22 cellular contexts compared by ENCODE assay signal in genomic region chr22:43910178-43910695, GRCh38. TPM values are rescaled to one million over a fixed set of nuclear protein-coding genes. Genes with fewer than 3 reads are reported as not detected.
DNase-seq lines count a peak whose midpoint lies in the region; ATAC-seq and TF ChIP-seq lines count a peak whose summit lies in the region.
"Had no signal": no experiment of that assay in that cellular context is flagged by ENCODE, and none has a peak within 500 bp of the region (broad histone marks: within the 10 kb centered on the region; RNA-seq: fewer than 3 reads in every experiment).

No MANE protein-coding gene starts in this region.

- intact Hi-C loops in IMR-90 (cut with micrococcal nuclease) (no loop called here), psoas muscle (cut with DNase I) (no loop called here)

- TF ChIP-seq RAD21 in IMR-90 (IDR thresholded peaks at IDR 0.05; ENCODE audit: low read length) = no peak

- H4K5ac ChIP-seq in IMR-90 (ENCODE audit: low read depth, low read length) = no peak overlapping the region

- DNase-seq in NCI-H2107 treated with DMSO at 0.1 percent for 48 hours (lab: John Stamatoyannopoulos, UW; ENCODE audit: unreplicated experiment) (peak; percentile 11), NCI-H2107 (lab: John Stamatoyannopoulos, UW) (no peak), IMR-90 (no peak), SW480 (ENCODE audit: low spot score) (peak; percentile 41), neuronal stem cell (ENCODE audit: low spot score) (no peak), psoas muscle (no peak), cortex of kidney (lab: John Stamatoyannopoulos, UW) (no peak)
- no peak for DNase-seq in activated CD4-positive, alpha-beta T cell treated with anti-CD3 and anti-CD28 coated beads for 48 hours
- DNase-seq: 8988T; CD4-positive, alpha-beta memory T cell; GDM1; NCI-H1048; NCI-H146; NCI-H446; NCI-H69; OCI-M1 had no signal

- H2BK120ac ChIP-seq in IMR-90 (ENCODE audit: low read depth, low read length) (no peak overlapping the region), neuronal stem cell (ENCODE audit: low read depth, low read length) (no peak overlapping the region)

- no peak overlapping the region for H3K23ac ChIP-seq in IMR-90 (ENCODE audit: low read depth, low read length)
- no peak overlapping the region for H3K23ac ChIP-seq in neuronal stem cell (ENCODE audit: low read depth, low read length, poor library complexity)

- H2BK15ac ChIP-seq in IMR-90 (ENCODE audit: low read depth, low read length) (no peak overlapping the region), neuronal stem cell (ENCODE audit: low read length) (peak overlapping the region; percentile 47)

- POLR2A ChIA-PET in IMR-90 (lab: Charles Lee; ENCODE audit: unreplicated experiment) = no interaction called here

- no peak overlapping the region for H3K4me2 ChIP-seq in IMR-90 (ENCODE audit: low read depth, low read length)
- no peak overlapping the region for H3K4me2 ChIP-seq in neuronal stem cell (ENCODE audit: insufficient read depth, low read length, poor library complexity, severe bottlenecking)
- H3K4me2 ChIP-seq: GM23338, KMS-11 had no signal

- H3K4ac ChIP-seq in IMR-90 (ENCODE audit: low read depth, low read length) (no peak overlapping the region), neuronal stem cell (ENCODE audit: low read length) (no peak overlapping the region)

- H3K9me3 ChIP-seq in IMR-90 (ENCODE audit: control insufficient read depth, insufficient read depth, low read length) = no peaks in the 10 kb centered on the region
- no peaks in the 10 kb centered on the region for H3K9me3 ChIP-seq in neuronal stem cell (replicated peaks in 1 of 2; ENCODE audit: control insufficient read depth in 2 of 2, insufficient read depth in 1 of 2, low read depth in 1 of 2, low read length in 2 of 2)
- no peaks in the 10 kb centered on the region for H3K9me3 ChIP-seq in psoas muscle

- H2AFZ ChIP-seq in IMR-90 (replicated peaks; ENCODE audit: low read length, poor library complexity) (peak overlapping the region; percentile 23), neuronal stem cell (ENCODE audit: low read length) (no peak overlapping the region)
- H2AFZ ChIP-seq: GM23338 had no signal

- no peaks in the 10 kb centered on the region for H3K36me3 ChIP-seq in IMR-90 (ENCODE audit: control insufficient read depth, insufficient read depth, low read length)
- H3K36me3 ChIP-seq in neuronal stem cell (replicated peaks in 1 of 2; ENCODE audit: control insufficient read depth in 2 of 2, insufficient read depth in 2 of 2, low read length in 2 of 2) = no peaks in the 10 kb centered on the region
- no peaks in the 10 kb centered on the region for H3K36me3 ChIP-seq in psoas muscle (ENCODE audit: insufficient read depth in 1 of 2, low read depth in 1 of 2)

- no peak overlapping the region for H2BK12ac ChIP-seq in neuronal stem cell (ENCODE audit: low read length)

- H2AK5ac ChIP-seq in IMR-90 (ENCODE audit: low read depth, low read length) = peak overlapping the region; percentile 45; the same call in 1 of the 2 replicates
- peak overlapping the region; percentile 30 for H2AK5ac ChIP-seq in neuronal stem cell (ENCODE audit: low read depth, low read length)

- H3K4me1 ChIP-seq in IMR-90 (ENCODE audit: control insufficient read depth, insufficient read depth, low read length) (peaks cover 2% of the 10 kb centered on the region; the same call in 1 of the 2 replicates), neuronal stem cell (ENCODE audit: control insufficient read depth in 2 of 2, insufficient read depth in 1 of 2, low read depth in 1 of 2, low read length in 2 of 2) (peaks cover 0 to 3% of the 10 kb centered on the region in 2 donors), psoas muscle (no peaks in the 10 kb centered on the region)

- H3K18ac ChIP-seq in IMR-90 (ENCODE audit: low read depth, low read length) (no peak overlapping the region), neuronal stem cell (ENCODE audit: low read length) (peak overlapping the region; percentile 53)

- no peaks in the 10 kb centered on the region; the same call in 1 of the 2 replicates for H3K9me1 ChIP-seq in IMR-90 (ENCODE audit: insufficient read depth, low read length)

- peaks cover 21% of the 10 kb centered on the region for H3K27me3 ChIP-seq in IMR-90 (ENCODE audit: control insufficient read depth, insufficient read depth, low read length)
- H3K27me3 ChIP-seq in neuronal stem cell (ENCODE audit: control insufficient read depth in 3 of 3, insufficient read depth in 3 of 3, low read depth in 1 of 3, low read length in 3 of 3) = peaks cover 0 to 31% (median 0%) of the 10 kb centered on the region in 3 experiments
- H3K27me3 ChIP-seq in psoas muscle (ENCODE audit: insufficient read depth in 3 of 3, low read length in 2 of 3) = peaks cover 0 to 43% (median 2%) of the 10 kb centered on the region in 3 donors

- no peak overlapping the region for H4K8ac ChIP-seq in IMR-90 (ENCODE audit: low read depth in 2 of 2, low read length in 2 of 2)
- H4K8ac ChIP-seq in neuronal stem cell (ENCODE audit: low read depth, low read length) = no peak overlapping the region

- H2BK5ac ChIP-seq in IMR-90 (ENCODE audit: low read depth, low read length, poor library complexity, severe bottlenecking) = no peak overlapping the region
- H2BK5ac ChIP-seq in neuronal stem cell (ENCODE audit: low read length) = no peak overlapping the region

- H3K14ac ChIP-seq in IMR-90 (replicated peaks; ENCODE audit: low read depth, low read length) (no peak overlapping the region), neuronal stem cell (ENCODE audit: low read length) (no peak overlapping the region)

- TF ChIP-seq CTCF in IMR-90 (conservative IDR thresholded peaks at IDR 0.05; ENCODE audit: low read depth, low read length) (no peak), psoas muscle (IDR thresholded peaks at IDR 0.05) (no peak)

- no peak overlapping the region for H3K9ac ChIP-seq in IMR-90 (ENCODE audit: low read depth, low read length)
- H3K9ac ChIP-seq in neuronal stem cell (ENCODE audit: low read depth, low read length, poor library complexity) = no peak overlapping the region
- H3K9ac ChIP-seq: KMS-11 had no signal

- H3K79me1 ChIP-seq in IMR-90 (ENCODE audit: low read depth in 1 of 2, low read length in 2 of 2) (no peaks in the 10 kb centered on the region), neuronal stem cell (ENCODE audit: low read depth, low read length) (no peaks in the 10 kb centered on the region)

- H3K27ac ChIP-seq in IMR-90 (ENCODE audit: insufficient read depth, low read length) = no peak overlapping the region
- H3K27ac ChIP-seq in neuronal stem cell (replicated peaks; ENCODE audit: low read length) = no peak overlapping the region
- H3K27ac ChIP-seq in psoas muscle = no peak overlapping the region
- H3K27ac ChIP-seq: KMS-11 had no signal

- H4K91ac ChIP-seq in IMR-90 (ENCODE audit: insufficient read depth, low read depth, low read length) = no peak overlapping the region
- H4K91ac ChIP-seq in neuronal stem cell (ENCODE audit: low read depth, low read length, poor library complexity) = no peak overlapping the region

- 47% methylated on average over 6 of the region's 6 CpGs; no CpG with 5 or more reads in 1 of the 2 experiments for WGBS in IMR-90 (ENCODE audit: extremely low coverage in 2 of 2, insufficient read length in 1 of 2), 2 experiments
- no CpG with 5 or more reads among the region's 6 CpGs for WGBS in neuronal stem cell (ENCODE audit: extremely low coverage in 2 of 2, insufficient read length in 2 of 2, insufficient replicate concordance in 1 of 2), 2 donors
- 51 to 58% (median 57%) methylated on average over 4 to 6 of the region's 6 CpGs for WGBS in psoas muscle, 3 donors

- no TSS peak for BruUV-seq in IMR-90 (replicated peaks; lab: Mats Ljungman, UMichigan)

- no peak overlapping the region for H2AK9ac ChIP-seq in IMR-90 (replicated peaks; ENCODE audit: low read depth, low read length, poor library complexity)

- dilution Hi-C loops in IMR-90 (cut with HindIII; ENCODE audit: low sequenced_read_pairs, unreplicated experiment) = no loop called here

- no peak overlapping the region for H2BK20ac ChIP-seq in IMR-90 (ENCODE audit: low read depth, low read length)

- in situ Hi-C loops in IMR-90 (cut with MboI; ENCODE audit: low sequenced_read_pairs) = no loop called here

- TF ChIP-seq POLR2A in IMR-90 (IDR thresholded peaks at IDR 0.05; ENCODE audit: low read depth, low read length) = no peak

- H3K4me3 ChIP-seq in IMR-90 (ENCODE audit: insufficient read depth, low read depth, low read length) (no peak overlapping the region), neuronal stem cell (ENCODE audit: low read length in 2 of 2) (no peak overlapping the region), psoas muscle (no peak overlapping the region)
- H3K4me3 ChIP-seq: GM12878, GM23338 had no signal

- ATAC-seq in IMR-90 (ENCODE audit: low read depth) (no peak), psoas muscle (no peak)
- ATAC-seq: GM12878, GM23338 had no signal

- H3K56ac ChIP-seq in IMR-90 (ENCODE audit: extremely low read depth, insufficient read depth, low read length) = no peak overlapping the region

- CTCF ChIA-PET in IMR-90 (lab: Yijun Ruan, JAX) = no interaction called here

- no peaks in the 10 kb centered on the region for H4K20me1 ChIP-seq in IMR-90 (ENCODE audit: insufficient read depth, low read length)

RNA-seq across cellular contexts. Expression of gene PNPLA3, which starts 13.4 kb away (rescaled TPM):
- total RNA-seq in IMR-90 (2012; rRNA removed) = 3.3 and 3.6 TPM in 2 replicates
- polyA plus RNA-seq in IMR-90 (2012; rRNA removed) = 7.5 and 8.4 TPM in 2 replicates
- polyA plus RNA-seq in IMR-90 (2012; cell fraction: cytosol; rRNA removed) = 3.1 and 4.0 TPM in 2 replicates
- 25.4 and 30.2 TPM in 2 replicates for polyA plus RNA-seq in IMR-90 (2012; cell fraction: nucleus; rRNA removed; ENCODE audit: low replicate concordance)
- 11.0 TPM for polyA plus RNA-seq in neuronal stem cell (2013, experiment 1 of 2)
- 11.6 TPM for polyA plus RNA-seq in neuronal stem cell (2013, experiment 2 of 2)
- 1 to 10 TPM in 1 of 4 donors, under 1 TPM in 3; 0.32 to 3.3 (median 0.66) TPM for total RNA-seq in psoas muscle
- polyA plus RNA-seq in psoas muscle = under 1 TPM in 2 of 3 donors, not detected in 1; 0.29 to 0.83 TPM
- total RNA-seq: CD4-positive, alpha-beta memory T cell; GM12878 had no signal
- polyA plus RNA-seq: CD4-positive, alpha-beta memory T cell had no signal

RNA-seq across cellular contexts. Expression of gene PNPLA5, which starts 18.4 kb away (rescaled TPM):
- 0.18 TPM in 1 of 2 replicates, not detected in the other for total RNA-seq in IMR-90 (2012; rRNA removed)
- 0.13 and 0.44 TPM in 2 replicates for polyA plus RNA-seq in IMR-90 (2012; rRNA removed)
- polyA plus RNA-seq in IMR-90 (2012; cell fraction: cytosol; rRNA removed) = 0.29 and 0.50 TPM in 2 replicates
- 0.65 TPM in 2 replicates for polyA plus RNA-seq in IMR-90 (2012; cell fraction: nucleus; rRNA removed; ENCODE audit: low replicate concordance)
- polyA plus RNA-seq in neuronal stem cell (2013, experiment 1 of 2) = not detected
- polyA plus RNA-seq in neuronal stem cell (2013, experiment 2 of 2) = not detected
- not detected for total RNA-seq in psoas muscle
- polyA plus RNA-seq in psoas muscle = under 1 TPM in 2 of 3 donors, not detected in 1; 0.01 to 0.18 TPM
- total RNA-seq: CD4-positive, alpha-beta memory T cell; GM12878; MCF 10A; SK-MEL-5 had no signal
- polyA plus RNA-seq: BJ; CD4-positive, alpha-beta memory T cell; GM12878 had no signal

RNA-seq across cellular contexts. Expression of gene SAMM50, which starts 45.0 kb away (rescaled TPM):
- total RNA-seq in IMR-90 (2012; rRNA removed) (43.7 and 60.0 TPM in 2 replicates), psoas muscle (10 to 100 TPM; 59.3 to 95.0 (median 83.7) TPM)
- polyA plus RNA-seq in IMR-90 (2012; rRNA removed) (37.4 and 40.6 TPM in 2 replicates), psoas muscle (100 to 1,000 TPM in 1 of 3 donors, 10 to 100 TPM in 2; 62.7 to 105 (median 80.0) TPM)
- polyA plus RNA-seq in IMR-90 (2012; cell fraction: cytosol; rRNA removed) = 23.4 and 23.6 TPM in 2 replicates
- 14.2 and 34.8 TPM in 2 replicates for polyA plus RNA-seq in IMR-90 (2012; cell fraction: nucleus; rRNA removed; ENCODE audit: low replicate concordance)
- 26.1 TPM for polyA plus RNA-seq in neuronal stem cell (2013, experiment 1 of 2)
- polyA plus RNA-seq in neuronal stem cell (2013, experiment 2 of 2) = 25.1 TPM

RNA-seq across cellular contexts. Expression of gene SULT4A1, which starts 47.9 kb away (rescaled TPM):
- total RNA-seq in IMR-90 (2012; rRNA removed) = 1.1 TPM in 2 replicates
- 4.8 and 5.2 TPM in 2 replicates for polyA plus RNA-seq in IMR-90 (2012; rRNA removed)
- 1.5 and 2.4 TPM in 2 replicates for polyA plus RNA-seq in IMR-90 (2012; cell fraction: cytosol; rRNA removed)
- 41.6 and 44.7 TPM in 2 replicates for polyA plus RNA-seq in IMR-90 (2012; cell fraction: nucleus; rRNA removed; ENCODE audit: low replicate concordance)
- polyA plus RNA-seq in neuronal stem cell (2013, experiment 1 of 2) = 7.1 TPM
- 7.0 TPM for polyA plus RNA-seq in neuronal stem cell (2013, experiment 2 of 2)
- not detected for total RNA-seq in psoas muscle
- polyA plus RNA-seq in psoas muscle = under 1 TPM in 2 of 3 donors, not detected in 1; 0.08 to 0.23 TPM
- total RNA-seq: CD4-positive, alpha-beta memory T cell; GM12878; MCF 10A had no signal
- polyA plus RNA-seq: CD4-positive, alpha-beta memory T cell; GM12878 had no signal

Comparison
In these comparisons a context has a peak if more than half of its experiments do, and no peak if none do; other contexts are left out.
1. DNase-seq: peak in NCI-H2107 treated with DMSO at 0.1 percent for 48 hours (single experiment) and SW480 (single experiment); none in NCI-H2107 (single experiment), IMR-90 (single experiment), neuronal stem cell (single experiment), psoas muscle (0 of 2), cortex of kidney (single experiment) and activated CD4-positive, alpha-beta T cell treated with anti-CD3 and anti-CD28 coated beads for 48 hours (single experiment).